ENCODE assay signal across 8 cellular contexts in genomic region chr17:4703330-4703691, GRCh38. TPM values are rescaled to one million over a fixed set of nuclear protein-coding genes. Genes with fewer than 3 reads are reported as not detected.
A peak's percentile ranks its signal among the peaks of the same experiment; 100 is the strongest.
DNase-seq lines count a peak whose midpoint lies in the region; ATAC-seq and TF ChIP-seq lines count a peak whose summit lies in the region.

No MANE protein-coding gene starts in this region.

- TF ChIP-seq POLR2A in heart left ventricle (IDR thresholded peaks at IDR 0.05): no peak

- H3K4me2 ChIP-seq in mesenchymal stem cell (ENCODE audit: low read length, poor library complexity, severe bottlenecking): peak overlapping the region; percentile 88

- H2BK12ac ChIP-seq in mesenchymal stem cell (ENCODE audit: low read length in 2 of 2): no peak overlapping the region

- peak overlapping the region; percentile 80 to 88 for H3K4ac ChIP-seq in mesenchymal stem cell (ENCODE audit: low read depth in 1 of 2, low read length in 2 of 2)

- no peak overlapping the region for H2AK5ac ChIP-seq in mesenchymal stem cell (ENCODE audit: low read length, severe bottlenecking)

- no peak overlapping the region for H2BK120ac ChIP-seq in mesenchymal stem cell (ENCODE audit: low read depth, low read length)

- peaks cover 9% of the 10 kb centered on the region for H3K27me3 Mint-ChIP-seq in brain

- H3K36me3 Mint-ChIP-seq in brain: no peaks in the 10 kb centered on the region

- peak overlapping the region; percentile 88 for H2BK15ac ChIP-seq in mesenchymal stem cell (ENCODE audit: low read depth, poor library complexity, severe bottlenecking)

- H3K36me3 ChIP-seq in heart left ventricle (peaks cover 0 to under 1% (median 0%) of the 10 kb centered on the region in 9 donors), mesenchymal stem cell (ENCODE audit: control insufficient read depth in 1 of 2, insufficient read depth in 2 of 2, low read depth in 1 of 2, low read length in 2 of 2) (no peaks in the 10 kb centered on the region), upper lobe of right lung (no peaks in the 10 kb centered on the region)

- H3K27ac ChIP-seq in heart left ventricle (peak overlapping the region in 9 of 12 donors; percentile 24 to 85 (median 75)), mesenchymal stem cell (ENCODE audit: low read length, poor library complexity, severe bottlenecking) (no peak overlapping the region), upper lobe of right lung (peak overlapping the region; percentile 75)

- H3K79me1 ChIP-seq in mesenchymal stem cell (replicated peaks; ENCODE audit: low read length, poor library complexity, severe bottlenecking): peaks cover 11% of the 10 kb centered on the region

- no peaks in the 10 kb centered on the region for H3K9me3 Mint-ChIP-seq in brain

- H4K8ac ChIP-seq in mesenchymal stem cell (ENCODE audit: low read length): peak overlapping the region; percentile 94

- TF ChIP-seq CTCF in heart left ventricle (IDR thresholded peaks at IDR 0.05): no peak
- TF ChIP-seq CTCF in brain (conservative IDR thresholded peaks at IDR 0.05): no peak
- TF ChIP-seq CTCF in upper lobe of right lung (IDR thresholded peaks at IDR 0.05): no peak

- H3K4me1 ChIP-seq in heart left ventricle (peaks cover 0 to 24% (median 12%) of the 10 kb centered on the region in 12 donors), mesenchymal stem cell (ENCODE audit: control insufficient read depth, insufficient read depth, low read depth, low read length) (peaks cover 4% of the 10 kb centered on the region), upper lobe of right lung (peaks cover 9% of the 10 kb centered on the region)

- H3K4me3 Mint-ChIP-seq in brain: peak overlapping the region; percentile 87 to 98 (median 95)

- H2BK5ac ChIP-seq in mesenchymal stem cell (ENCODE audit: low read depth, low read length, poor library complexity, severe bottlenecking): no peak overlapping the region

- H3K23ac ChIP-seq in mesenchymal stem cell (ENCODE audit: low read length in 2 of 2): no peak overlapping the region

- H3K9ac ChIP-seq in mesenchymal stem cell (ENCODE audit: low read length): peak overlapping the region; percentile 96

- intact Hi-C loops in heart left ventricle (cut with DNase I) (no loop called here), Right ventricle myocardium superior (cut with DNase I) (no loop called here), upper lobe of right lung (cut with DNase I) (no loop called here)

- no peak for DNase-seq in heart left ventricle
- no peak for DNase-seq in Right ventricle myocardium superior
- no peak for DNase-seq in mesenchymal stem cell
- DNase-seq in upper lobe of right lung: no peak
- DNase-seq in AML-193 (lab: John Stamatoyannopoulos, UW): no peak
- no peak for DNase-seq in GF-D8 (lab: John Stamatoyannopoulos, UW)

- no peak overlapping the region for H3K14ac ChIP-seq in mesenchymal stem cell (ENCODE audit: low read length in 2 of 2)

- H3K4me3 ChIP-seq in heart left ventricle: peak overlapping the region; percentile 71 to 99 (median 82)
- H3K4me3 ChIP-seq in mesenchymal stem cell (ENCODE audit: insufficient read depth in 1 of 2, low read depth in 1 of 2, low read length in 2 of 2): peak overlapping the region; percentile 91 to 98
- H3K4me3 ChIP-seq in upper lobe of right lung: peak overlapping the region; percentile 95

- peak overlapping the region; percentile 79 for H2AFZ ChIP-seq in mesenchymal stem cell (ENCODE audit: low read depth, low read length)

- no peak overlapping the region for H3K18ac ChIP-seq in mesenchymal stem cell (ENCODE audit: low read depth in 1 of 2, low read length in 2 of 2)

- peak overlapping the region; percentile 16 to 97 (median 89) for H3K27ac Mint-ChIP-seq in brain

- H3K9me3 ChIP-seq in heart left ventricle (no peaks in the 10 kb centered on the region), mesenchymal stem cell (ENCODE audit: control insufficient read depth, low read length) (no peaks in the 10 kb centered on the region), upper lobe of right lung (no peaks in the 10 kb centered on the region)

- peaks cover 52% of the 10 kb centered on the region for H3K4me1 Mint-ChIP-seq in brain

- ATAC-seq in heart left ventricle (no peak), Right ventricle myocardium superior (ENCODE audit: poor library complexity) (no peak), upper lobe of right lung (no peak), GM18517 (IDR thresholded peaks at IDR 0.05; ENCODE audit: unreplicated experiment) (no peak)

- no peak overlapping the region for H4K91ac ChIP-seq in mesenchymal stem cell (ENCODE audit: low read length)

- WGBS in heart left ventricle, 4 donors: 8 to 11% (median 9%) methylated on average over 15 of the region's 15 CpGs
- 5% methylated on average over 15 of the region's 15 CpGs for WGBS in mesenchymal stem cell

- H3K27me3 ChIP-seq in heart left ventricle (no peaks in the 10 kb centered on the region), mesenchymal stem cell (ENCODE audit: control insufficient read depth in 1 of 2, insufficient read depth in 1 of 2, low read length in 2 of 2) (no peaks in the 10 kb centered on the region), upper lobe of right lung (no peaks in the 10 kb centered on the region)

RNA-seq across cellular contexts. Expression of gene PELP1, which starts 0.6 kb away (rescaled TPM):
- total RNA-seq in heart left ventricle (10 to 100 TPM; 19.0 to 42.6 (median 34.5) TPM), Right ventricle myocardium superior (39.3 TPM), upper lobe of right lung (39.0 TPM)
- polyA plus RNA-seq in heart left ventricle (10 to 100 TPM; 20.4 to 28.0 TPM), brain (ENCODE audit: insufficient read depth, low read depth, low replicate concordance) (72.5 TPM)
- 16.4 TPM for polyA plus RNA-seq in mesenchymal stem cell (2013, experiment 1 of 2)
- 16.6 TPM for polyA plus RNA-seq in mesenchymal stem cell (2013, experiment 2 of 2)

RNA-seq across cellular contexts. Expression of gene ARRB2, which starts 7.1 kb away (rescaled TPM):
- total RNA-seq in heart left ventricle (10 to 100 TPM; 10.9 to 87.6 (median 23.0) TPM), Right ventricle myocardium superior (23.4 TPM), upper lobe of right lung (131 TPM)
- polyA plus RNA-seq in heart left ventricle (10 to 100 TPM; 17.1 to 24.8 TPM), brain (ENCODE audit: insufficient read depth, low read depth, low replicate concordance) (96.3 TPM)
- 7.4 TPM for polyA plus RNA-seq in mesenchymal stem cell (2013, experiment 1 of 2)
- 7.0 TPM for polyA plus RNA-seq in mesenchymal stem cell (2013, experiment 2 of 2)

RNA-seq across cellular contexts. Expression of gene MED11, which starts 27.9 kb away (rescaled TPM):
- total RNA-seq in heart left ventricle: 10 to 100 TPM; 11.5 to 30.3 (median 18.8) TPM
- polyA plus RNA-seq in heart left ventricle: 10 to 100 TPM; 23.3 to 49.6 TPM
- 18.0 TPM for total RNA-seq in Right ventricle myocardium superior
- polyA plus RNA-seq in brain (ENCODE audit: insufficient read depth, low read depth, low replicate concordance): 19.4 TPM
- polyA plus RNA-seq in mesenchymal stem cell (2013, experiment 1 of 2): 21.2 TPM
- polyA plus RNA-seq in mesenchymal stem cell (2013, experiment 2 of 2): 19.9 TPM
- total RNA-seq in upper lobe of right lung: 23.2 TPM

RNA-seq across cellular contexts. Expression of gene ZMYND15, which starts 36.3 kb away (rescaled TPM):
- 1 to 10 TPM in 2 of 9 donors, under 1 TPM in 4, not detected in 3; 0.27 to 2.9 (median 0.44) TPM for total RNA-seq in heart left ventricle
- polyA plus RNA-seq in heart left ventricle: under 1 TPM; 0.14 to 0.30 TPM
- total RNA-seq in Right ventricle myocardium superior: not detected
- polyA plus RNA-seq in brain (ENCODE audit: insufficient read depth, low read depth, low replicate concordance): 0.42 TPM
- polyA plus RNA-seq in mesenchymal stem cell (2013, experiment 1 of 2): 0.04 TPM
- 0.07 TPM for polyA plus RNA-seq in mesenchymal stem cell (2013, experiment 2 of 2)
- total RNA-seq in upper lobe of right lung: 9.6 TPM

RNA-seq across cellular contexts. Expression of gene CXCL16, which starts 36.4 kb away (rescaled TPM):
- total RNA-seq in heart left ventricle: 10 to 100 TPM in 2 of 9 donors, 1 to 10 TPM in 7; 1.6 to 42.5 (median 4.5) TPM
- 1 to 10 TPM; 1.3 to 3.7 TPM for polyA plus RNA-seq in heart left ventricle
- 2.7 TPM for total RNA-seq in Right ventricle myocardium superior
- polyA plus RNA-seq in brain (ENCODE audit: insufficient read depth, low read depth, low replicate concordance): 10.9 TPM
- 1.4 TPM for polyA plus RNA-seq in mesenchymal stem cell (2013, experiment 1 of 2)
- 1.4 TPM for polyA plus RNA-seq in mesenchymal stem cell (2013, experiment 2 of 2)
- 169 TPM for total RNA-seq in upper lobe of right lung
